Comparison of ENCODE assay signal across 10 cellular contexts in the genomic region with DNA sequence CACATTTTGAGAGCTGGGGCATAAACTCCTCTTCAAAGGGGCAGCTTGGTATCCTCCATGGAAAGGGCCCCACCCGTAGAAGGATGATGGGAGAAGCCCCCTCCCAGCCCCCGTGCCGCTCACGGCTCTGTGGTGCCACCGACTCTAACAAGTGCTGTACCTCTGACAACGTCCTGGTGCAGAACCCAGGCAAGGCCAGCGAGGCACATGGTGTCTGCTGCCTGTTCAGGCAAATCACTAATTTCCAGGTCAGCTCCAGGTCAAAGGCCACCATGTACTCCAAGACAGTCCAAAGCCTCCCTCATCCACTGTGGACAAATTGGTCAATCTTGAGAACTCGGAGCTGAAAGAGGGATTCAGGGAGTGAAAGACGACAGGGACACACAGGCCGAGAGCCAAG. TPM values are rescaled to one million over a fixed set of nuclear protein-coding genes. Genes with fewer than 3 reads are reported as not detected.
"Had no signal": no experiment of that assay in that cellular context is flagged by ENCODE, and none has a peak within 500 bp of the region (broad histone marks: within the 10 kb centered on the region; RNA-seq: fewer than 3 reads in every experiment).

No MANE protein-coding gene starts in this region.

- H2AFZ ChIP-seq: GM23248 had no signal

- FAIRE-seq: HepG2 had no signal

- H3K4me1 ChIP-seq: HAP-1 had no signal

- H3K4me3 Mint-ChIP-seq: HFFc6, IgD-negative memory B cell had no signal

- H3K27ac ChIP-seq: GM23248, HL-60 had no signal

- H3K4me3 ChIP-seq: GM23248, HAP-1 had no signal

- DNase-seq: GM23248, GOT3, H7, HFFc6 had no signal

- H3K36me3 ChIP-seq: HAP-1 had no signal

- H3K27ac Mint-ChIP-seq: HFFc6, IgD-negative memory B cell had no signal

- H3K36me3 Mint-ChIP-seq: IgD-negative memory B cell had no signal

- ATAC-seq: HCT116, HepG2 had no signal

- H3K4me1 Mint-ChIP-seq: IgD-negative memory B cell had no signal

- H3K9me3 Mint-ChIP-seq: HFFc6 had no signal

- H3K9me3 ChIP-seq: HAP-1 had no signal

- H3K9ac ChIP-seq: GM23248 had no signal

RNA-seq across cellular contexts. Expression of gene CNPY1, which starts 11.4 kb away (rescaled TPM):
- total RNA-seq: GM23248, HepG2, HFFc6, HT1080 had no signal
- polyA plus RNA-seq: GM23248, HepG2, IgD-negative memory B cell had no signal
